In genomic region chr12:94535614-94535932, GRCh38 we compare ENCODE assay signal across 15 cellular contexts.
DNase-seq lines count a peak whose midpoint lies in the region; ATAC-seq, FAIRE-seq and TF ChIP-seq lines count a peak whose summit lies in the region.
"Had no signal": no experiment of that assay in that cellular context is flagged by ENCODE, and none has a peak within 500 bp of the region (broad histone marks: within the 10 kb centered on the region; RNA-seq: fewer than 3 reads in every experiment).

No MANE protein-coding gene starts in this region.

- no peak for TF ChIP-seq EP300 in A549 (IDR thresholded peaks at IDR 0.05)

- TF ChIP-seq CTCF in A549 (IDR thresholded peaks at IDR 0.05) (no peak), endodermal cell (conservative IDR thresholded peaks at IDR 0.05) (no peak)

- H3K9me3 Mint-ChIP-seq in endodermal cell = no peaks in the 10 kb centered on the region
- H3K9me3 Mint-ChIP-seq: IgD-negative memory B cell had no signal

- H3K36me3 Mint-ChIP-seq in endodermal cell (ENCODE audit: low read depth) = no peaks in the 10 kb centered on the region
- H3K36me3 Mint-ChIP-seq: IgD-negative memory B cell had no signal

- TF ChIP-seq RAD21 in A549 (conservative IDR thresholded peaks at IDR 0.05 in 1 of 2, IDR thresholded peaks at IDR 0.05 in 1 of 2) = no peak

- 30% methylated on average over 7 of the region's 7 CpGs for WGBS in A549 (ENCODE audit: missing lambda C conversion rate)
- WGBS in endodermal cell (ENCODE audit: insufficient coverage in 1 of 2, insufficient read length in 1 of 2), 2 experiments = 70 to 86% methylated on average over 6 to 7 of the region's 7 CpGs

- POLR2A ChIA-PET in A549 (lab: Yijun Ruan, JAX) = no interaction called here

- no peak overlapping the region for H3K27ac Mint-ChIP-seq in endodermal cell
- H3K27ac Mint-ChIP-seq: IgD-negative memory B cell had no signal

- FAIRE-seq in A549 (lab: Jason Lieb, UNC) = no peak
- FAIRE-seq: endothelial cell of umbilical vein, TTC549 had no signal

- no peak overlapping the region for H3K4me2 ChIP-seq in A549

- DNase-seq in A549 (ENCODE audit: low read depth in 1 of 2, low spot score in 1 of 2) (no peak), NCI-H1092 treated with DMSO at 0.1 percent for 48 hours (lab: John Stamatoyannopoulos, UW) (peak; percentile 94), NCI-H2227 (lab: John Stamatoyannopoulos, UW; ENCODE audit: unreplicated experiment) (peak; percentile 52), endodermal cell (no peak), occipital lobe (lab: John Stamatoyannopoulos, UW) (no peak), AML-193 (lab: John Stamatoyannopoulos, UW) (no peak)
- no peak for DNase-seq in activated CD8-positive, alpha-beta memory T cell treated with anti-CD3 and anti-CD28 coated beads for 24 hours
- DNase-seq: activated naive CD4-positive, alpha-beta T cell treated with anti-CD3 and anti-CD28 coated beads, Interleukin-2, amount 50 U/mL, for 16 hours; central memory CD4-positive, alpha-beta T cell; mucosa of descending colon; NCI-H1048 had no signal

- CTCF ChIA-PET in A549 (lab: Yijun Ruan, JAX) = interaction anchor here (0.9 to 2.7 kb wide), 4 partner anchors 11 to 1000 kb away, joined by 3 to 26 read pairs (median 4); no protein-coding TSS in a partner anchor

- H3K27ac ChIP-seq in A549 = no peak overlapping the region
- peak overlapping the region; percentile 86 for H3K27ac ChIP-seq in endodermal cell (ENCODE audit: low read depth, low read length)

- H3K4me1 Mint-ChIP-seq in endodermal cell = peaks cover 5% of the 10 kb centered on the region

- no peaks in the 10 kb centered on the region for H3K27me3 Mint-ChIP-seq in endodermal cell (ENCODE audit: insufficient read depth)

- H3K4me3 Mint-ChIP-seq in endodermal cell = no peak overlapping the region
- H3K4me3 Mint-ChIP-seq: IgD-negative memory B cell had no signal

- H3K9ac ChIP-seq in endodermal cell (ENCODE audit: extremely low read depth, low read length, poor library complexity, severe bottlenecking) = no peak overlapping the region

- H3K4me3 ChIP-seq in A549 (no peak overlapping the region), endodermal cell (ENCODE audit: low read length) (no peak overlapping the region)
- H3K4me3 ChIP-seq: mucosa of descending colon had no signal

- H3K4me1 ChIP-seq in A549 (0 out of 3 replicates have a peak, but pooled peaks cover 3% of the 10 kb centered on the region), endodermal cell (ENCODE audit: control insufficient read depth, insufficient read depth, low read length) (no peaks in the 10 kb centered on the region)

- H3K9me3 ChIP-seq in A549 (no peaks in the 10 kb centered on the region), endodermal cell (ENCODE audit: control insufficient read depth, low read length) (no peaks in the 10 kb centered on the region)
- H3K9me3 ChIP-seq: mucosa of descending colon had no signal

- no peak for TF ChIP-seq POLR2A in A549 (IDR thresholded peaks at IDR 0.05; ENCODE audit: low read length)

- H3K36me3 ChIP-seq in endodermal cell (ENCODE audit: control insufficient read depth, insufficient read depth, low read length) = no peaks in the 10 kb centered on the region

- ATAC-seq in A549 = peak; percentile 42 to 46; a peak in 4 of 6 replicates
- no peak for ATAC-seq in GM18873 (IDR thresholded peaks at IDR 0.05; ENCODE audit: low FRiP score, unreplicated experiment)
- ATAC-seq: mucosa of descending colon had no signal

- no peaks in the 10 kb centered on the region for H3K27me3 ChIP-seq in endodermal cell (ENCODE audit: control insufficient read depth, insufficient read depth, low read length, poor library complexity, severe bottlenecking)

TF ChIP-seq in A549, 52 proteins besides CTCF, POLR2A, EP300 and RAD21:
- TF ChIP-seq ATOH8 (CRISPR knock-in tag; IDR thresholded peaks at IDR 0.05; ENCODE audit: low read depth) (no peak), RCOR1 (IDR thresholded peaks at IDR 0.05; ENCODE audit: low read depth, low read length) (no peak), HOXA7 (CRISPR knock-in tag; IDR thresholded peaks at IDR 0.05) (no peak), TFCP2L1 (CRISPR knock-in tag; IDR thresholded peaks at IDR 0.05) (no peak), JUN (IDR thresholded peaks at IDR 0.05) (no peak), POLR2AphosphoS2 (conservative IDR thresholded peaks at IDR 0.05; ENCODE audit: low read length) (no peak), KDM1A (IDR thresholded peaks at IDR 0.05; ENCODE audit: low read depth) (no peak), HES2 (IDR thresholded peaks at IDR 0.05) (no peak), MAFK (IDR thresholded peaks at IDR 0.05; ENCODE audit: partially characterized antibody) (no peak), REST (IDR thresholded peaks at IDR 0.05) (no peak), BCL3 (IDR thresholded peaks at IDR 0.05) (no peak), PBX3 (IDR thresholded peaks at IDR 0.05) (no peak), SMC3 (IDR thresholded peaks at IDR 0.05) (no peak), MAX (IDR thresholded peaks at IDR 0.05) (no peak), ESRRA (IDR thresholded peaks at IDR 0.05; ENCODE audit: borderline replicate concordance, low read length) (no peak), CHD2 (IDR thresholded peaks at IDR 0.05; ENCODE audit: low read length, partially characterized antibody) (no peak), HOXB13 (CRISPR knock-in tag; IDR thresholded peaks at IDR 0.05; ENCODE audit: low read depth) (no peak), E2F6 (IDR thresholded peaks at IDR 0.05; ENCODE audit: borderline replicate concordance, low read depth) (no peak)

Comparison
In these comparisons a context has a peak if more than half of its experiments do, and no peak if none do; other contexts are left out.
1. DNase-seq: peak in NCI-H1092 treated with DMSO at 0.1 percent for 48 hours (single experiment) and NCI-H2227 (single experiment); none in A549 (0 of 2), endodermal cell (single experiment), activated CD8-positive, alpha-beta memory T cell treated with anti-CD3 and anti-CD28 coated beads for 24 hours (single experiment), occipital lobe (single experiment) and AML-193 (0 of 2).